ENCODE assay signal across 1 cellular context in the genomic region with DNA sequence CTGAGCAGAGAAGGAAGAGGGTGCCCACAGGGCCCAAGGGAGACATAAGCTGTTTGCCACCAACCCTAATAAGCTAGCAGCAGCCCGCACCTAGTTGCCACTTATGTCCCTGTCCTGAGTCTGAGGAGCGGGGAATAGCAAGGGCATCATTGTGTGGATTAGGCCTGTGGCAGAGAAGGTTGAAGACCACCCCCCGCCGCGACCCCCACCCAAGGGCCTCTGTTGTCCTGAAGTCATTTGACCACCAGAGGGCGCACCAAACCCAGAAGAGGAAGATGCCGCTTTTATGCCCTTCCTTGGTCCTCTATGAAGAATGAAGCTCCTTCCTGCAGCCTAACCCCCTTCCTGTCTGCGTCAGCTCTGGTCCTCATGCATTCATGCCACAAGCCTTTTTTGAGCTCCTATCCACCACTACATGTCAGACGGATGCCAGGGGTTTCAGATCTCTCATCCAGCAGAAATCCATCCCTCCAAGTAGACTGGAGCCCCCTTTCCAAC.
TF ChIP-seq lines count a peak whose summit lies in the region.

No MANE protein-coding gene starts in this region.

TF ChIP-seq in HepG2, 621 proteins besides CTCF, POLR2A, EP300 and RAD21 (continued from another document):
- TF ChIP-seq, protein P1, sequence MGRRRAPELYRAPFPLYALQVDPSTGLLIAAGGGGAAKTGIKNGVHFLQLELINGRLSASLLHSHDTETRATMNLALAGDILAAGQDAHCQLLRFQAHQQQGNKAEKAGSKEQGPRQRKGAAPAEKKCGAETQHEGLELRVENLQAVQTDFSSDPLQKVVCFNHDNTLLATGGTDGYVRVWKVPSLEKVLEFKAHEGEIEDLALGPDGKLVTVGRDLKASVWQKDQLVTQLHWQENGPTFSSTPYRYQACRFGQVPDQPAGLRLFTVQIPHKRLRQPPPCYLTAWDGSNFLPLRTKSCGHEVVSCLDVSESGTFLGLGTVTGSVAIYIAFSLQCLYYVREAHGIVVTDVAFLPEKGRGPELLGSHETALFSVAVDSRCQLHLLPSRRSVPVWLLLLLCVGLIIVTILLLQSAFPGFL (CRISPR knock-in tag; IDR thresholded peaks at IDR 0.05), result 0 out of 2 replicates have a peak, but pooled peaks have one; percentile 16
- TF ChIP-seq REPIN1 (CRISPR knock-in tag; IDR thresholded peaks at IDR 0.05; ENCODE audit: borderline replicate concordance, low read depth) (0 out of 2 replicates have a peak, but pooled peaks have one; percentile 19), BRF2 (CRISPR knock-in tag; IDR thresholded peaks at IDR 0.05) (no peak), XRCC5 (optimal IDR thresholded peaks at IDR 0.05; ENCODE audit: low read length) (peak; percentile 35), SMC3 (IDR thresholded peaks at IDR 0.05; ENCODE audit: low read length) (peak; percentile 88), ZNF251 (CRISPR knock-in tag; IDR thresholded peaks at IDR 0.05) (no peak)
TF ChIP-seq in HepG2: peak in this region for 33.
